12 cellular contexts compared by ENCODE assay signal in the genomic region with DNA sequence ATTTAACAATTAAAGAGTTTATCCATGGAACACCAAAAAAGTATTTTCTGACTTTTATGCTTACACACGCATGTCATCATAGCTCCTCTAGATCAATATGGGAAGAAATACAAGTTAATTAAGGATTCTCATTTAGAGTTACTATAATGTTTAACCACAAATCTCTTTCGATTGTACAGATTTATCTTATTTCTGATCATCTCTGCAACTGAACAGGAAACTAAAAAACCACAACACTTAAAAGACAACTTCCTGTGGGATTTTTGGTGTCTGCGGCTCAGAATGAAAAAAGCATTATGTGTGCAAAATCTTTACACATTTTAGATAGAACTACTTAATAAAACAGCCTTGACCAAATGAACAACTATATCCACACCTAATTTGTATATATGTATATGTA. TPM values are rescaled to one million over a fixed set of nuclear protein-coding genes. Genes with fewer than 3 reads are reported as not detected.
DNase-seq lines count a peak whose midpoint lies in the region; ATAC-seq and FAIRE-seq lines count a peak whose summit lies in the region.
"Had no signal": no experiment of that assay in that cellular context is flagged by ENCODE, and none has a peak within 500 bp of the region (broad histone marks: within the 10 kb centered on the region; RNA-seq: fewer than 3 reads in every experiment).

No MANE protein-coding gene starts in this region.

- FAIRE-seq in GM18507 (lab: Jason Lieb, UNC), result peak; percentile 57

- H3K4me2 ChIP-seq in BLaER1, result peak overlapping the region; percentile 37

- no peaks in the 10 kb centered on the region for H3K36me3 ChIP-seq in BLaER1

- H3K4me3 Mint-ChIP-seq in activated T-helper 17 cell treated with anti-CD3 and anti-CD28 coated beads, Interleukin-2, amount 50 U/mL, for 72 hours, result no peak overlapping the region
- H3K4me3 Mint-ChIP-seq in activated T-helper 2 cell treated with anti-CD3 and anti-CD28 coated beads, Interferon-gamma antibody, Interleukin-2, Interleukin-4, amounts not matched to agents 10 μg/mL and 5 μg/mL and 100 μg/mL, durations not matched to agents 14 hours and 24 hours and 36 hours (ENCODE audit: low read depth), result no peak overlapping the region
- H3K4me3 Mint-ChIP-seq: stimulated activated effector memory CD8-positive, alpha-beta T cell treated with anti-CD3 and anti-CD28 coated beads, Interleukin-12 subunit alpha, Interleukin-12 subunit beta, amount 100 ng/mL, for 72 hours had no signal

- H4K20me1 ChIP-seq in BLaER1, result peaks cover 65% of the 10 kb centered on the region

- no peak overlapping the region for H3K27ac Mint-ChIP-seq in activated T-helper 17 cell treated with anti-CD3 and anti-CD28 coated beads, Interleukin-2, amount 50 U/mL, for 72 hours
- H3K27ac Mint-ChIP-seq in activated T-helper 2 cell treated with anti-CD3 and anti-CD28 coated beads, Interferon-gamma antibody, Interleukin-2, Interleukin-4, amounts not matched to agents 10 μg/mL and 5 μg/mL and 100 μg/mL, durations not matched to agents 14 hours and 24 hours and 36 hours, result no peak overlapping the region
- H3K27ac Mint-ChIP-seq: brain; stimulated activated effector memory CD8-positive, alpha-beta T cell treated with anti-CD3 and anti-CD28 coated beads, Interleukin-12 subunit alpha, Interleukin-12 subunit beta, amount 100 ng/mL, for 72 hours had no signal

- H3K4me1 Mint-ChIP-seq in activated T-helper 17 cell treated with anti-CD3 and anti-CD28 coated beads, Interleukin-2, amount 50 U/mL, for 72 hours, result peaks cover 11% of the 10 kb centered on the region
- peaks cover 8% of the 10 kb centered on the region for H3K4me1 Mint-ChIP-seq in activated T-helper 2 cell treated with anti-CD3 and anti-CD28 coated beads, Interferon-gamma antibody, Interleukin-2, Interleukin-4, amounts not matched to agents 10 μg/mL and 5 μg/mL and 100 μg/mL, durations not matched to agents 14 hours and 24 hours and 36 hours (ENCODE audit: low read depth)

- no peaks in the 10 kb centered on the region for H3K4me1 ChIP-seq in BLaER1

- DNase-seq in GM18507 (ENCODE audit: extremely low spot score, insufficient read length, low read depth) (no peak), M059J (ENCODE audit: low read depth) (peak; percentile 57), DMS53 (lab: John Stamatoyannopoulos, UW) (no peak), DMS 273 treated with DMSO at 0.1 percent for 48 hours (lab: John Stamatoyannopoulos, UW) (no peak)
- no peak for DNase-seq in activated T-helper 2 cell treated with anti-CD3 and anti-CD28 coated beads, Interferon-gamma antibody, Interleukin-2, Interleukin-4, amounts not matched to agents 10 μg/mL and 5 μg/mL and 100 μg/mL, durations not matched to agents 14 hours and 24 hours and 36 hours (ENCODE audit: low spot score)
- DNase-seq in activated CD4-positive, CD25-positive, alpha-beta regulatory T cell treated with anti-CD3 and anti-CD28 coated beads, Interleukin-2, amount 50 U/mL, for 72 hours, result no peak
- DNase-seq: DMS153; NK-92 treated with Interleukin-12 subunit alpha and Interleukin-12 subunit beta, amount 100 ng/mL, for 24 hours had no signal

- H3K36me3 Mint-ChIP-seq in activated T-helper 17 cell treated with anti-CD3 and anti-CD28 coated beads, Interleukin-2, amount 50 U/mL, for 72 hours (ENCODE audit: low read depth), result peaks cover 10% of the 10 kb centered on the region
- H3K36me3 Mint-ChIP-seq in activated T-helper 2 cell treated with anti-CD3 and anti-CD28 coated beads, Interferon-gamma antibody, Interleukin-2, Interleukin-4, amounts not matched to agents 10 μg/mL and 5 μg/mL and 100 μg/mL, durations not matched to agents 14 hours and 24 hours and 36 hours (ENCODE audit: low read depth), result peaks cover 5% of the 10 kb centered on the region
- H3K36me3 Mint-ChIP-seq: brain; stimulated activated effector memory CD8-positive, alpha-beta T cell treated with anti-CD3 and anti-CD28 coated beads, Interleukin-12 subunit alpha, Interleukin-12 subunit beta, amount 100 ng/mL, for 72 hours had no signal

- H3K27ac ChIP-seq in BLaER1, result no peak overlapping the region

- H3K27me3 ChIP-seq in BLaER1, result peaks cover 79% of the 10 kb centered on the region

- no peak overlapping the region for H3K4me3 ChIP-seq in BLaER1

- peaks cover 9% of the 10 kb centered on the region; the same call in 1 of the 2 replicates for H3K9me3 ChIP-seq in BLaER1

- ATAC-seq in activated T-helper 17 cell treated with anti-CD3 and anti-CD28 coated beads, Interleukin-2, amount 50 U/mL, for 72 hours (replicated peaks), result peak; percentile 24
- ATAC-seq: stimulated activated effector memory CD8-positive, alpha-beta T cell treated with anti-CD3 and anti-CD28 coated beads, Interleukin-12 subunit alpha, Interleukin-12 subunit beta, amount 100 ng/mL, for 72 hours had no signal

- H3K9me3 Mint-ChIP-seq in activated T-helper 17 cell treated with anti-CD3 and anti-CD28 coated beads, Interleukin-2, amount 50 U/mL, for 72 hours, result no peaks in the 10 kb centered on the region
- H3K9me3 Mint-ChIP-seq in activated T-helper 2 cell treated with anti-CD3 and anti-CD28 coated beads, Interferon-gamma antibody, Interleukin-2, Interleukin-4, amounts not matched to agents 10 μg/mL and 5 μg/mL and 100 μg/mL, durations not matched to agents 14 hours and 24 hours and 36 hours, result peaks cover 5% of the 10 kb centered on the region

- peaks cover 25% of the 10 kb centered on the region for H3K27me3 Mint-ChIP-seq in activated T-helper 17 cell treated with anti-CD3 and anti-CD28 coated beads, Interleukin-2, amount 50 U/mL, for 72 hours
- peaks cover 57% of the 10 kb centered on the region for H3K27me3 Mint-ChIP-seq in activated T-helper 2 cell treated with anti-CD3 and anti-CD28 coated beads, Interferon-gamma antibody, Interleukin-2, Interleukin-4, amounts not matched to agents 10 μg/mL and 5 μg/mL and 100 μg/mL, durations not matched to agents 14 hours and 24 hours and 36 hours (ENCODE audit: low read depth)

- no peak overlapping the region for H3K9ac ChIP-seq in BLaER1

- intact Hi-C loops in activated T-helper 2 cell treated with anti-CD3 and anti-CD28 coated beads, Interferon-gamma antibody, Interleukin-2, Interleukin-4, amounts not matched to agents 10 μg/mL and 5 μg/mL and 100 μg/mL, durations not matched to agents 14 hours and 24 hours and 36 hours (cut with micrococcal nuclease), result no loop called here

RNA-seq across cellular contexts. Expression of a gene that starts 2.9 kb away (rescaled TPM):
- total RNA-seq in M059J (2014; rRNA removed; shearing (Covaris generic)), result 18.2 and 45.2 TPM in 2 replicates
- not detected for total RNA-seq in activated T-helper 17 cell treated with anti-CD3 and anti-CD28 coated beads, Interleukin-2, amount 50 U/mL, for 72 hours
- total RNA-seq in activated T-helper 2 cell treated with anti-CD3 and anti-CD28 coated beads, Interferon-gamma antibody, Interleukin-2, Interleukin-4, amounts not matched to agents 10 μg/mL and 5 μg/mL and 100 μg/mL, durations not matched to agents 14 hours and 24 hours and 36 hours, result not detected in 2 replicates

Comparison
In these comparisons a context has a peak if more than half of its experiments do, and no peak if none do; other contexts are left out.
1. RNA of a gene that starts 2.9 kb away (total RNA-seq): 18.2 to 45.2 TPM in M059J; not detected in activated T-helper 17 cell treated with anti-CD3 and anti-CD28 coated beads, Interleukin-2, amount 50 U/mL, for 72 hours and not detected in activated T-helper 2 cell treated with anti-CD3 and anti-CD28 coated beads, Interferon-gamma antibody, Interleukin-2, Interleukin-4, amounts not matched to agents 10 μg/mL and 5 μg/mL and 100 μg/mL, durations not matched to agents 14 hours and 24 hours and 36 hours; every median in the first group is over 10 times any median in the second.